ENCODE assay signal across 9 cellular contexts in the genomic region with DNA sequence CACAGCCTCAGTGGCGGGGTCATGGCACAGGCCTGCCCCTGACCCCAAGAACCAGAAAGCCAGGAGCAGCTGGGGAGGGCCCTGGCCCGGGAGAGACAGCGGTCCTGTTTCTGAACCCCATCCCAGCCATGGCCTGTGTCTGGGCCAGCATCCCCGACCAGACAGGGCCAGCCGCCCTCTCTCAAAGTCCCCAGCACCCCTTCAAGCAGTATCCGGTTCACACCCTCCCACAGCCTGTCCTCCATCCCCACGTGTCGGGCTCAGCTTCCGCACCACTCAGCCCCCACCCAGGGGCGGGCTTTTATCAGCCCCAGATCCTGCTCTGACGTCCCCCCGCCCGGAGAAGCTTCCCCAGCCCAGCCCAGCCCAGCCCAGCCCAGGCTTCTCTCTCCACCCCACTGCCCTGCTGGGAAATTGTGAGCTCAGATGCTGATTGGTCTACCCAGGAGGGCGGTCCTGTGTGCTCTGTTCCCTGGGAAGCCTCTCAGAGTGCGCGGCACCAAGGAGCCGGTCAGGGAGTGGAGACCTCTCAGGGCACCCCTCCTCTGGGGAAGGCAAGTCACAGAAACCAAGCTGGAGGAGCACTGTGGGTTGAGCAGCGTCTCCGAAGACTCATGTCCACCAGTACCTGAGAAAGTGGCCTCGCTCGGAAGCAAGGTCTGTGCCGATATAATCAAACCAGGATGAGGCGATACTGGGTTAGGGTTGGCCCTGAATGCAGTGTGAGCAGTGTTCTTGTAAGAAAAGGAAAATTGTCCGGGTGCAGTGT. TPM values are rescaled to one million over a fixed set of nuclear protein-coding genes. Genes with fewer than 3 reads are reported as not detected.
DNase-seq lines count a peak whose midpoint lies in the region; ATAC-seq, FAIRE-seq and TF ChIP-seq lines count a peak whose summit lies in the region.
"Had no signal": no experiment of that assay in that cellular context is flagged by ENCODE, and none has a peak within 500 bp of the region (broad histone marks: within the 10 kb centered on the region; RNA-seq: fewer than 3 reads in every experiment).

No MANE protein-coding gene starts in this region.

- peaks cover 19% of the 10 kb centered on the region for H3K36me3 Mint-ChIP-seq in Calu3 (ENCODE audit: insufficient read depth, unreplicated experiment)

- peak overlapping the region; percentile 96 for H4K8ac ChIP-seq in neuronal stem cell (ENCODE audit: low read depth, low read length)

- no peaks in the 10 kb centered on the region for H3K36me3 ChIP-seq in neuronal stem cell (replicated peaks in 1 of 2; ENCODE audit: control insufficient read depth in 2 of 2, insufficient read depth in 2 of 2, low read length in 2 of 2)

- H4K91ac ChIP-seq in neuronal stem cell (ENCODE audit: low read depth, low read length, poor library complexity) = peak overlapping the region; percentile 72

- peaks cover 15 to 33% of the 10 kb centered on the region in 2 donors for H3K4me1 ChIP-seq in neuronal stem cell (ENCODE audit: control insufficient read depth in 2 of 2, insufficient read depth in 1 of 2, low read depth in 1 of 2, low read length in 2 of 2)

- no TSS peak for BruUV-seq in Calu3 (replicated peaks; lab: Mats Ljungman, UMichigan)

- H3K4me2 ChIP-seq in neuronal stem cell (ENCODE audit: insufficient read depth, low read length, poor library complexity, severe bottlenecking) = peak overlapping the region; percentile 54

- no peaks in the 10 kb centered on the region for H3K4me1 Mint-ChIP-seq in Calu3 (ENCODE audit: low read depth, unreplicated experiment)

- no peaks in the 10 kb centered on the region for H3K9me3 ChIP-seq in neuronal stem cell (replicated peaks in 1 of 2; ENCODE audit: control insufficient read depth in 2 of 2, insufficient read depth in 1 of 2, low read depth in 1 of 2, low read length in 2 of 2)

- H2BK12ac ChIP-seq in neuronal stem cell (ENCODE audit: low read length) = peak overlapping the region; percentile 84

- intact Hi-C loops in Calu3 (cut with micrococcal nuclease; ENCODE audit: unreplicated experiment) = loop anchor here (5.0 to 10.0 kb wide), 3 partner anchors 113 to 346 kb away; no protein-coding TSS in a partner anchor

- peak overlapping the region; percentile 98 for H3K23ac ChIP-seq in neuronal stem cell (ENCODE audit: low read depth, low read length, poor library complexity)

- H3K27ac Mint-ChIP-seq in Calu3 (ENCODE audit: unreplicated experiment) = peak overlapping the region; percentile 71

- peak overlapping the region; percentile 86 for H3K9ac ChIP-seq in neuronal stem cell (ENCODE audit: low read depth, low read length, poor library complexity)

- peak overlapping the region; percentile 100 for H2BK15ac ChIP-seq in neuronal stem cell (ENCODE audit: low read length)

- H3K79me1 ChIP-seq in neuronal stem cell (ENCODE audit: low read depth, low read length) = peaks cover 4% of the 10 kb centered on the region

- peak overlapping the region; percentile 100 for H2AK5ac ChIP-seq in neuronal stem cell (ENCODE audit: low read depth, low read length)

- WGBS in neuronal stem cell (ENCODE audit: extremely low coverage in 2 of 2, insufficient read length in 2 of 2, insufficient replicate concordance in 1 of 2), 2 donors = no CpG with 5 or more reads among the region's 24 CpGs

- FAIRE-seq in frontal cortex (lab: Jason Lieb, UNC) = no peak
- FAIRE-seq: colon had no signal

- peak; percentile 72 for DNase-seq in Calu3
- DNase-seq in SHP77 (lab: John Stamatoyannopoulos, UW) = peak; percentile 83 to 89
- DNase-seq in activated naive CD4-positive, alpha-beta T cell treated with Interleukin-2 at 50 U/mL for 16 hours = peak; percentile 83
- peak; percentile 74 to 89 for DNase-seq in frontal cortex (ENCODE audit: low spot score in 2 of 2)
- peak; percentile 62 for DNase-seq in neuronal stem cell (ENCODE audit: low spot score)
- peak; percentile 88 for DNase-seq in stromal cell of bone marrow (ENCODE audit: low read depth)
- no peak for DNase-seq in DMS 273 treated with DMSO at 0.1 percent for 48 hours (lab: John Stamatoyannopoulos, UW)

- H3K4me3 ChIP-seq in neuronal stem cell (ENCODE audit: low read length in 2 of 2) = peak overlapping the region in 1 of 2 donors; percentile 68

- peak; percentile 35 for ATAC-seq in HG02938 (IDR thresholded peaks at IDR 0.05; ENCODE audit: unreplicated experiment)

- peak overlapping the region; percentile 46 for H3K27ac ChIP-seq in neuronal stem cell (replicated peaks; ENCODE audit: low read length)

- CTCF ChIA-PET in Calu3 (lab: Charles Lee) = interaction anchor here (0.6 to 1.4 kb wide), 8 partner anchors 9 to 518 kb away, joined by 3 to 6 read pairs (median 3); partner anchors contain the start of genes MORN1, PANK4 and RER1

- no peaks in the 10 kb centered on the region for H3K27me3 Mint-ChIP-seq in Calu3 (ENCODE audit: unreplicated experiment)

- H3K9me3 Mint-ChIP-seq in Calu3 (ENCODE audit: low read depth, unreplicated experiment) = no peaks in the 10 kb centered on the region

- peak overlapping the region; percentile 95 for H3K4ac ChIP-seq in neuronal stem cell (ENCODE audit: low read length)

- H2BK5ac ChIP-seq in neuronal stem cell (ENCODE audit: low read length) = peak overlapping the region; percentile 94

- H3K4me3 Mint-ChIP-seq in Calu3 (ENCODE audit: low read depth, unreplicated experiment) = peak overlapping the region; percentile 77

- no peak overlapping the region for H2BK120ac ChIP-seq in neuronal stem cell (ENCODE audit: low read depth, low read length)

- TF ChIP-seq CTCF in Calu3 (IDR thresholded peaks at IDR 0.05; ENCODE audit: unreplicated experiment) = no peak

- peak overlapping the region; percentile 97 for H3K18ac ChIP-seq in neuronal stem cell (ENCODE audit: low read length)

- peak overlapping the region; percentile 86 for H2AFZ ChIP-seq in neuronal stem cell (ENCODE audit: low read length)

- H3K27me3 ChIP-seq in neuronal stem cell (ENCODE audit: control insufficient read depth in 3 of 3, insufficient read depth in 3 of 3, low read depth in 1 of 3, low read length in 3 of 3) = peaks cover 0 to 3% (median 0%) of the 10 kb centered on the region in 3 experiments

- H3K14ac ChIP-seq in neuronal stem cell (ENCODE audit: low read length) = peak overlapping the region; percentile 17

RNA-seq across cellular contexts. Expression of gene FAAP20, which starts 4.7 kb away (rescaled TPM):
- total RNA-seq in Calu3 (2022) (36.3 and 42.9 TPM in 2 replicates), frontal cortex (19.2 TPM)
- 108 TPM for polyA plus RNA-seq in neuronal stem cell (2013, experiment 1 of 2)
- 108 TPM for polyA plus RNA-seq in neuronal stem cell (2013, experiment 2 of 2)

RNA-seq across cellular contexts. Expression of gene SKI, which starts 28.9 kb away (rescaled TPM):
- total RNA-seq in Calu3 (2022) = 32.8 and 33.8 TPM in 2 replicates
- total RNA-seq in frontal cortex = 15.5 TPM
- 37.5 TPM for polyA plus RNA-seq in neuronal stem cell (2013, experiment 1 of 2)
- polyA plus RNA-seq in neuronal stem cell (2013, experiment 2 of 2) = 41.3 TPM
